Comparison of ENCODE assay signal across 1 cellular context in the genomic region with DNA sequence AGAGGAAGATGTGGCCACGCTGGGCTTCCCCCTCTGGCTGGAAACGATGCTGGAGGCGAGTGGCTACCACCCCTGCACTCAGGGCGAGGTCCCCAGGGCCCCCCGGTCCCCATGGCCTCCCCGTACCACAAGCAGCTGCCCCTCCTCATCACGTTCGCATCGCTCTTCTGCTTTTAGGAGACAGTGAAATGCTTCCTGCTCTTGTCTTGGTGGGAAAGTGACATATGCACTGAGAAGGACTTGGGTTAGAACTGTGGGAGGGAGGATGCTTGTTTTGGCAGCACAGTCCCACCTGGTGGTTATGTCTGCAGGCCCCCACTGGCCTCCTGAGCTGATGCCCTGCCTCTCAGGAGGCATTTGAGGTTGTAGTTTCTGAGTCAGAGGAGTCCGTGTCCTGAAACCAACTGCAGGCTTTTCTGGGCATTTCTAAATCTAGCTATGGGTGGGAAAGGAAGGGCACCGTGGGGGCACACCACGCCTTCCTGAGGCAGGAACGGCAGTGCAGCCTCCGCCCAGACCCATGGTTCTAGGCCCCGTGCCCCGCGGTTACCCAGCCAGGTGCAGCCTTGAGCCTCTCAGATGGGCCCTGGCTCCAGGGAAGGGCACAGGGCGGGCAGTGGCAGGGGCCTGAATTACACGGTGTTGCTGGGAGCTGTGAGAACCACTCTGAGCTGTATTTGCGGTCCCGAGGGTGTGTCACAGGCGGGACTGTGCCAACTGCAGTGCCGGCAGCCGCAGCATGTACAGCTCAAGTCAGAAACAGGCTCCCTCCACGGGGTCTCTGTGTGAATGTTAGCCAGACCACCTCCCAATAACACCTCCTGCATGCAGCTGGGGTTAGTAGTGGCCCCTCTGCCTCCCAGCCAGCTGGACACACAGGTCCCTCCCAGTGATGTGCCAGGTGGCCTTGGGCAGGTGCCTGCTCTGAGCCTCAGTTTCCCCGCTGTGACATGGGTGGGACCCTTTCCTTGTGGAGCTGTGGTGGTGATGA.
TF ChIP-seq lines count a peak whose summit lies in the region.

No MANE protein-coding gene starts in this region.

TF ChIP-seq in WTC11, 78 proteins besides CTCF, POLR2A, EP300 and RAD21 (continued from another document):
- TF ChIP-seq, protein P1, sequence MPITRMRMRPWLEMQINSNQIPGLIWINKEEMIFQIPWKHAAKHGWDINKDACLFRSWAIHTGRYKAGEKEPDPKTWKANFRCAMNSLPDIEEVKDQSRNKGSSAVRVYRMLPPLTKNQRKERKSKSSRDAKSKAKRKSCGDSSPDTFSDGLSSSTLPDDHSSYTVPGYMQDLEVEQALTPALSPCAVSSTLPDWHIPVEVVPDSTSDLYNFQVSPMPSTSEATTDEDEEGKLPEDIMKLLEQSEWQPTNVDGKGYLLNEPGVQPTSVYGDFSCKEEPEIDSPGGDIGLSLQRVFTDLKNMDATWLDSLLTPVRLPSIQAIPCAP (CRISPR knock-in tag; IDR thresholded peaks at IDR 0.05): no peak
- no peak for TF ChIP-seq GRHL2 (CRISPR knock-in tag; IDR thresholded peaks at IDR 0.05; ENCODE audit: insufficient replicate concordance, severe bottlenecking)
- TF ChIP-seq TP53 (CRISPR knock-in tag; IDR thresholded peaks at IDR 0.05): no peak
- no peak for TF ChIP-seq ZNF317 (CRISPR knock-in tag; IDR thresholded peaks at IDR 0.05; ENCODE audit: borderline replicate concordance, low read depth)
